ENCODE assay signal across 25 cellular contexts in genomic region chr7:109864263-109864662, GRCh38.
A peak's percentile ranks its signal among the peaks of the same experiment; 100 is the strongest.
DNase-seq lines count a peak whose midpoint lies in the region; ATAC-seq lines count a peak whose summit lies in the region.
"Had no signal": no experiment of that assay in that cellular context is flagged by ENCODE, and none has a peak within 500 bp of the region (broad histone marks: within the 10 kb centered on the region; RNA-seq: fewer than 3 reads in every experiment).

No MANE protein-coding gene starts in this region.

- DNase-seq in DMS 273 (lab: John Stamatoyannopoulos, UW; ENCODE audit: unreplicated experiment) (peak; percentile 95), NCI-H2171 (lab: John Stamatoyannopoulos, UW) (peak; percentile 59), ecto neural progenitor cell (ENCODE audit: low spot score) (peak; percentile 46), middle frontal gyrus (ENCODE audit: extremely low spot score, low spot score) (peak; percentile 20), AG08396 (ENCODE audit: low spot score) (no peak)
- DNase-seq in activated effector memory CD4-positive, alpha-beta T cell treated with Interleukin-2 at 50 U/mL for 16 hours: no peak
- DNase-seq: activated CD4-positive, alpha-beta T cell treated with anti-CD3 and anti-CD28 coated beads for 1 hour; activated CD8-positive, alpha-beta memory T cell treated with anti-CD3 and anti-CD28 coated beads for 24 hours; activated naive CD4-positive, alpha-beta T cell; activated T-cell treated with anti-CD3 and anti-CD28 coated beads, Interleukin-2, amount 50 U/mL, for 1 hour; CD4-positive, CD25-positive, alpha-beta regulatory T cell; DMS153; effector CD4-positive, alpha-beta T cell; erythroblast; H7; immature natural killer cell; KG1; MM.1S; NCI-H187; NCI-H2227 treated with DMSO at 0.1 percent for 48 hours; sigmoid colon; T-helper 1 cell; thyroid gland had no signal

- no peak for ATAC-seq in GM18907 (IDR thresholded peaks at IDR 0.05; ENCODE audit: unreplicated experiment)
- ATAC-seq: natural killer cell treated with Interleukin-12 subunit alpha and Interleukin-12 subunit beta and Interleukin-15 and Interleukin-18, amount 100 ng/mL, for 72 hours had no signal

Comparison
In these comparisons a context has a peak if more than half of its experiments do, and no peak if none do; other contexts are left out.
1. DNase-seq: peak in DMS 273 (single experiment), NCI-H2171 (single experiment), ecto neural progenitor cell (single experiment) and middle frontal gyrus (single experiment); none in activated effector memory CD4-positive, alpha-beta T cell treated with Interleukin-2 at 50 U/mL for 16 hours (single experiment) and AG08396 (single experiment).